ENCODE assay signal across 17 cellular contexts in genomic region chr6:53985361-53985760, GRCh38.
DNase-seq lines count a peak whose midpoint lies in the region; ATAC-seq, FAIRE-seq and TF ChIP-seq lines count a peak whose summit lies in the region.
"Had no signal": no experiment of that assay in that cellular context is flagged by ENCODE, and none has a peak within 500 bp of the region (broad histone marks: within the 10 kb centered on the region; RNA-seq: fewer than 3 reads in every experiment).

No MANE protein-coding gene starts in this region.

- H3K4me2 ChIP-seq in mammary epithelial cell (ENCODE audit: insufficient read depth, low read depth, low read length): no peak overlapping the region
- no peak overlapping the region for H3K4me2 ChIP-seq in keratinocyte (ENCODE audit: control insufficient read depth, extremely low read depth, insufficient read depth, low read depth, low read length)

- H3K79me2 ChIP-seq in mammary epithelial cell (ENCODE audit: insufficient read depth, low read length) (no peaks in the 10 kb centered on the region), keratinocyte (ENCODE audit: control insufficient read depth, insufficient read depth, low read length) (no peaks in the 10 kb centered on the region)

- dilution Hi-C loops in mammary epithelial cell (cut with HindIII; ENCODE audit: low sequenced_read_pairs) (no loop called here), keratinocyte (cut with MboI; ENCODE audit: extremely low pct_ligation_motif_present, low sequenced_read_pairs) (no loop called here)

- ATAC-seq in natural killer cell: no peak
- ATAC-seq: K562 had no signal

- H3K36me3 ChIP-seq in mammary epithelial cell (ENCODE audit: insufficient read depth, low read length): no peaks in the 10 kb centered on the region
- no peaks in the 10 kb centered on the region for H3K36me3 ChIP-seq in breast epithelium
- H3K36me3 ChIP-seq in keratinocyte (ENCODE audit: control insufficient read depth in 2 of 2, extremely low read depth in 1 of 2, insufficient read depth in 2 of 2, low read length in 2 of 2): no peaks in the 10 kb centered on the region

- H3K36me3 Mint-ChIP-seq in natural killer cell: no peaks in the 10 kb centered on the region
- H3K36me3 Mint-ChIP-seq: CD14-positive monocyte had no signal

- in situ Hi-C loops in mammary epithelial cell (cut with MboI; ENCODE audit: low sequenced_read_pairs in 2 of 2): loop anchor here (10.0 to 25.0 kb wide), 5 partner anchors 277 to 1252 kb away; no protein-coding TSS in a partner anchor

- H3K4me3 ChIP-seq in mammary epithelial cell (replicated peaks in 1 of 3; ENCODE audit: insufficient read depth in 1 of 3, low read depth in 2 of 3, low read length in 3 of 3): no peak overlapping the region
- H3K4me3 ChIP-seq in breast epithelium: no peak overlapping the region
- no peak overlapping the region for H3K4me3 ChIP-seq in keratinocyte (ENCODE audit: control insufficient read depth in 2 of 3, extremely low read depth in 1 of 3, insufficient read depth in 2 of 3, low read depth in 1 of 3, low read length in 3 of 3)
- H3K4me3 ChIP-seq: K562 had no signal

- H3K27me3 Mint-ChIP-seq in natural killer cell (ENCODE audit: low read depth in 2 of 2): peaks cover 0 to 7% of the 10 kb centered on the region in 2 donors

- no peak overlapping the region for H3K27ac Mint-ChIP-seq in natural killer cell
- H3K27ac Mint-ChIP-seq: CD14-positive monocyte had no signal

- TF ChIP-seq CTCF in mammary epithelial cell (conservative IDR thresholded peaks at IDR 0.05 in 1 of 2, IDR thresholded peaks at IDR 0.05 in 1 of 2; ENCODE audit: extremely low read depth in 1 of 2, insufficient read depth in 1 of 2, low read depth in 1 of 2, low read length in 2 of 2): no peak
- no peak for TF ChIP-seq CTCF in breast epithelium (IDR thresholded peaks at IDR 0.05)
- TF ChIP-seq CTCF in keratinocyte (optimal IDR thresholded peaks at IDR 0.05 in 1 of 3, IDR thresholded peaks at IDR 0.05 in 1 of 3, conservative IDR thresholded peaks at IDR 0.05 in 1 of 3; ENCODE audit: extremely low read depth in 1 of 3, insufficient read depth in 2 of 3, low read length in 3 of 3): no peak
- TF ChIP-seq CTCF in natural killer cell (IDR thresholded peaks at IDR 0.05): no peak

- no peak overlapping the region for H3K27ac ChIP-seq in mammary epithelial cell (ENCODE audit: insufficient read depth, low read depth, low read length)
- no peak overlapping the region for H3K27ac ChIP-seq in breast epithelium
- peak overlapping the region; percentile 80 for H3K27ac ChIP-seq in epithelial cell of prostate
- no peak overlapping the region for H3K27ac ChIP-seq in keratinocyte (ENCODE audit: control insufficient read depth, insufficient read depth, low read length)

- no peaks in the 10 kb centered on the region for H3K4me1 Mint-ChIP-seq in natural killer cell
- H3K4me1 Mint-ChIP-seq: CD14-positive monocyte had no signal

- H3K9me1 ChIP-seq in keratinocyte (ENCODE audit: control insufficient read depth, extremely low read depth, insufficient read depth, low read length): no peaks in the 10 kb centered on the region

- CTCF ChIA-PET in mammary epithelial cell (lab: Charles Lee; ENCODE audit: low non-redundant PET): interaction anchor here (0.6 kb wide), 1 partner anchor 297 kb away, joined by 5 read pairs; no protein-coding TSS in a partner anchor

- TF ChIP-seq POLR2A in breast epithelium (IDR thresholded peaks at IDR 0.05): no peak

- BruUV-seq in mammary epithelial cell (replicated peaks; lab: Mats Ljungman, UMichigan): no TSS peak

- H2AFZ ChIP-seq in mammary epithelial cell (ENCODE audit: low read depth, low read length): peak overlapping the region; percentile 37
- H2AFZ ChIP-seq in keratinocyte (ENCODE audit: control insufficient read depth, low read length): peak overlapping the region; percentile 71

- intact Hi-C loops in mammary epithelial cell (cut with micrococcal nuclease) (loop anchor here (2.0 to 5.0 kb wide), 3 partner anchors 532 to 1082 kb away; no protein-coding TSS in a partner anchor), breast epithelium (cut with DNase I; ENCODE audit: low total_unique reads) (no loop called here), natural killer cell (cut with micrococcal nuclease) (no loop called here)

- H3K4me3 Mint-ChIP-seq in natural killer cell: no peak overlapping the region
- H3K4me3 Mint-ChIP-seq: CD14-positive monocyte had no signal

- H3K9me3 Mint-ChIP-seq in natural killer cell: no peaks in the 10 kb centered on the region

- H3K27me3 ChIP-seq in mammary epithelial cell (ENCODE audit: insufficient read depth, low read length) (no peaks in the 10 kb centered on the region), breast epithelium (no peaks in the 10 kb centered on the region), keratinocyte (ENCODE audit: control insufficient read depth, extremely low read depth, insufficient read depth, low read length) (no peaks in the 10 kb centered on the region)

- no peaks in the 10 kb centered on the region for H3K9me3 ChIP-seq in mammary epithelial cell (replicated peaks; ENCODE audit: insufficient read depth, low read length)
- H3K9me3 ChIP-seq in breast epithelium: no peaks in the 10 kb centered on the region
- no peaks in the 10 kb centered on the region for H3K9me3 ChIP-seq in keratinocyte (ENCODE audit: control insufficient read depth, low read depth, low read length)

- H4K20me1 ChIP-seq in mammary epithelial cell (ENCODE audit: insufficient read depth, low read length) (no peaks in the 10 kb centered on the region), keratinocyte (ENCODE audit: control insufficient read depth, extremely low read depth, insufficient read depth, low read length) (no peaks in the 10 kb centered on the region)

- H3K9ac ChIP-seq in mammary epithelial cell (ENCODE audit: insufficient read depth, low read length) (no peak overlapping the region), keratinocyte (ENCODE audit: control insufficient read depth, extremely low read depth, insufficient read depth, low read length) (no peak overlapping the region)

- peak; percentile 17 for FAIRE-seq in keratinocyte (lab: Jason Lieb, UNC)
- FAIRE-seq: H54, K562 had no signal

- DNase-seq in mammary epithelial cell: no peak
- DNase-seq in breast epithelium (ENCODE audit: low spot score in 2 of 2): no peak
- no peak for DNase-seq in epithelial cell of prostate (ENCODE audit: low read depth, low spot score)
- no peak for DNase-seq in keratinocyte (ENCODE audit: low read depth, low spot score)
- DNase-seq in NK-92 treated with Interleukin-12 subunit alpha and Interleukin-12 subunit beta, amount 100 ng/mL, for 24 hours (lab: John Stamatoyannopoulos, UW): no peak
- DNase-seq in SW480 (ENCODE audit: low spot score): no peak
- no peak for DNase-seq in natural killer cell
- no peak for DNase-seq in HUDEP-2 (lab: John Stamatoyannopoulos, UW; ENCODE audit: unreplicated experiment in 76 of 76)
- DNase-seq: 8988T, DMS153, EL, NCI-H1436 treated with DMSO at 0.1 percent for 48 hours, NCI-H2107, Right ventricle myocardium superior had no signal

- 63% methylated on average over 1 of the region's 1 CpG for WGBS in mammary epithelial cell (ENCODE audit: low coverage, missing lambda C conversion rate)

- peaks cover 38% of the 10 kb centered on the region for H3K4me1 ChIP-seq in mammary epithelial cell (ENCODE audit: insufficient read depth, low read length)
- H3K4me1 ChIP-seq in breast epithelium: no peaks in the 10 kb centered on the region
- H3K4me1 ChIP-seq in keratinocyte (ENCODE audit: control insufficient read depth, extremely low read depth, insufficient read depth, low read length): peaks cover 46% of the 10 kb centered on the region
